Comparison of ENCODE assay signal across 5 cellular contexts in genomic region chr1:144031550-144031949, GRCh38. TPM values are rescaled to one million over a fixed set of nuclear protein-coding genes. Genes with fewer than 3 reads are reported as not detected.
"Had no signal": no experiment of that assay in that cellular context is flagged by ENCODE, and none has a peak within 500 bp of the region (broad histone marks: within the 10 kb centered on the region; RNA-seq: fewer than 3 reads in every experiment).

No MANE protein-coding gene starts in this region.

RNA-seq across cellular contexts. Expression of gene FAM72C, which starts 59.8 kb away (rescaled TPM):
- total RNA-seq: naive thymus-derived CD8-positive, alpha-beta T cell; right cardiac atrium; sciatic nerve; smooth muscle cell; upper lobe of right lung had no signal
- polyA plus RNA-seq: naive thymus-derived CD8-positive, alpha-beta T cell had no signal
